ENCODE assay signal across 18 cellular contexts in genomic region chrX:118231464-118231863, GRCh38.
DNase-seq lines count a peak whose midpoint lies in the region; ATAC-seq lines count a peak whose summit lies in the region.
"Had no signal": no experiment of that assay in that cellular context is flagged by ENCODE, and none has a peak within 500 bp of the region (broad histone marks: within the 10 kb centered on the region; RNA-seq: fewer than 3 reads in every experiment).

No MANE protein-coding gene starts in this region.

- no peak for ATAC-seq in HG03442 (IDR thresholded peaks at IDR 0.05; ENCODE audit: unreplicated experiment)
- no peak for ATAC-seq in GM19452 (IDR thresholded peaks at IDR 0.05; ENCODE audit: unreplicated experiment)
- ATAC-seq in GM18873 (IDR thresholded peaks at IDR 0.05; ENCODE audit: low FRiP score, unreplicated experiment): no peak
- ATAC-seq: GM23338 had no signal

- peak; percentile 23 for DNase-seq in HT1080 (ENCODE audit: low read depth)
- DNase-seq in astrocyte of the hippocampus (ENCODE audit: low read depth, low spot score): peak; percentile 48
- peak; percentile 57 for DNase-seq in fibroblast of gingiva (ENCODE audit: low read depth)
- peak; percentile 5 for DNase-seq in myocyte (ENCODE audit: low read depth)
- DNase-seq in dedifferentiated amniotic fluid mesenchymal stem cell (ENCODE audit: extremely low spot score): no peak
- DNase-seq: BE2C, EL, KG1, NCI-H1092 treated with DMSO at 0.1 percent for 48 hours, NCI-H1436 treated with DMSO at 0.1 percent for 48 hours, NCI-H1930, NCI-H2227 treated with DMSO at 0.1 percent for 48 hours, NCI-H510A, NCI-H748 treated with DMSO at 0.1 percent for 48 hours had no signal
